In genomic region chr3:53157974-53158580, GRCh38 we compare ENCODE assay signal across 27 cellular contexts. TPM values are rescaled to one million over a fixed set of nuclear protein-coding genes. Genes with fewer than 3 reads are reported as not detected.
DNase-seq lines count a peak whose midpoint lies in the region; TF ChIP-seq lines count a peak whose summit lies in the region.
"Had no signal": no experiment of that assay in that cellular context is flagged by ENCODE, and none has a peak within 500 bp of the region (broad histone marks: within the 10 kb centered on the region; RNA-seq: fewer than 3 reads in every experiment).

No MANE protein-coding gene starts in this region.

- H3K36me3 ChIP-seq in colonic mucosa (no peaks in the 10 kb centered on the region), neural progenitor cell (no peaks in the 10 kb centered on the region), transverse colon (no peaks in the 10 kb centered on the region), Caco-2 (ENCODE audit: control insufficient read depth, insufficient read depth, low read length) (no peaks in the 10 kb centered on the region)
- H3K36me3 ChIP-seq: prostate gland had no signal

- H3K27me3 ChIP-seq in colonic mucosa (no peaks in the 10 kb centered on the region), neural progenitor cell (peaks cover 53% of the 10 kb centered on the region), transverse colon (peaks cover 3% of the 10 kb centered on the region), Caco-2 (replicated peaks; ENCODE audit: control insufficient read depth, insufficient read depth, low read length) (no peaks in the 10 kb centered on the region)
- H3K27me3 ChIP-seq: testis had no signal

- TF ChIP-seq CTCF in colonic mucosa (IDR thresholded peaks at IDR 0.05) (no peak), neural progenitor cell (IDR thresholded peaks at IDR 0.05) (no peak), transverse colon (IDR thresholded peaks at IDR 0.05) (no peak), Caco-2 (IDR thresholded peaks at IDR 0.05; ENCODE audit: insufficient read depth in 1 of 2, low read depth in 1 of 2, low read length in 1 of 2, severe bottlenecking in 1 of 2, unreplicated experiment in 1 of 2) (no peak)

- POLR2A ChIA-PET in activated CD4-positive, alpha-beta memory T cell treated with anti-CD3 and anti-CD28 coated beads, Interleukin-2, amount 10 ng/mL, durations not matched to agents 7 days and 5 days (lab: Charles Lee), result interaction anchor here (1.1 to 1.4 kb wide), 2 partner anchors 24 to 55 kb away, joined by 3 to 5 read pairs; no protein-coding TSS in a partner anchor
- POLR2A ChIA-PET in activated CD4-positive, alpha-beta memory T cell treated with anti-CD3 and anti-CD28 coated beads for 36 hours (lab: Charles Lee), result no interaction called here
- POLR2A ChIA-PET in Caco-2 (lab: Charles Lee), result no interaction called here

- peaks cover 9% of the 10 kb centered on the region for H3F3A ChIP-seq in neural progenitor cell (ENCODE audit: low read depth)

- no peak for TF ChIP-seq POLR2A in transverse colon (IDR thresholded peaks at IDR 0.05)

- H3K9me3 Mint-ChIP-seq in activated CD4-positive, alpha-beta memory T cell treated with anti-CD3 and anti-CD28 coated beads, Interleukin-2, amount 10 ng/mL, durations not matched to agents 7 days and 5 days, result no peaks in the 10 kb centered on the region
- H3K9me3 Mint-ChIP-seq in activated CD4-positive, alpha-beta memory T cell treated with anti-CD3 and anti-CD28 coated beads for 36 hours, result no peaks in the 10 kb centered on the region
- no peaks in the 10 kb centered on the region for H3K9me3 Mint-ChIP-seq in neural progenitor cell
- H3K9me3 Mint-ChIP-seq in Caco-2 (ENCODE audit: unreplicated experiment), result no peaks in the 10 kb centered on the region
- H3K9me3 Mint-ChIP-seq: activated CD8-positive, alpha-beta T cell treated with anti-CD3 and anti-CD28 coated beads for 36 hours; natural killer cell treated with Interleukin-12 subunit alpha and Interleukin-12 subunit beta and Interleukin-15 and Interleukin-18, amount 100 ng/mL, for 72 hours; T-helper 1 cell treated with Interleukin-12 subunit alpha and Interleukin-12 subunit beta and Interleukin-4 antibody, amounts not matched to agents 30 μg/mL and 1 μg/mL, for 36 hours had no signal

- peaks cover 15% of the 10 kb centered on the region for H3K4me1 Mint-ChIP-seq in activated CD4-positive, alpha-beta memory T cell treated with anti-CD3 and anti-CD28 coated beads, Interleukin-2, amount 10 ng/mL, durations not matched to agents 7 days and 5 days
- peaks cover 13% of the 10 kb centered on the region for H3K4me1 Mint-ChIP-seq in activated CD4-positive, alpha-beta memory T cell treated with anti-CD3 and anti-CD28 coated beads for 36 hours (ENCODE audit: low read depth)
- peaks cover 23% of the 10 kb centered on the region for H3K4me1 Mint-ChIP-seq in neural progenitor cell
- H3K4me1 Mint-ChIP-seq in Caco-2 (ENCODE audit: low read depth, unreplicated experiment), result peaks cover 30% of the 10 kb centered on the region

- peak overlapping the region in 1 of 2 donors; percentile 86 for H3K9ac ChIP-seq in colonic mucosa (ENCODE audit: low read depth in 2 of 2, low read length in 2 of 2)
- no peak overlapping the region for H3K9ac ChIP-seq in neural progenitor cell

- no peak overlapping the region for H2AFZ ChIP-seq in neural progenitor cell (replicated peaks)

- H3K4me3 ChIP-seq in colonic mucosa, result no peak overlapping the region
- H3K4me3 ChIP-seq in neural progenitor cell, result no peak overlapping the region
- no peak overlapping the region for H3K4me3 ChIP-seq in transverse colon
- no peak overlapping the region for H3K4me3 ChIP-seq in Caco-2 (ENCODE audit: low read depth, low read length)
- H3K4me3 ChIP-seq: prostate gland, testis had no signal

- CTCF ChIA-PET in activated CD4-positive, alpha-beta memory T cell treated with anti-CD3 and anti-CD28 coated beads, Interleukin-2, amount 10 ng/mL, durations not matched to agents 7 days and 5 days (lab: Charles Lee), result interaction anchor here (1.6 to 2.1 kb wide), 2 partner anchors 11 to 26 kb away, joined by 4 to 7 read pairs; no protein-coding TSS in a partner anchor
- CTCF ChIA-PET in activated CD4-positive, alpha-beta memory T cell treated with anti-CD3 and anti-CD28 coated beads for 36 hours (lab: Charles Lee), result interaction anchor here (0.6 to 3.4 kb wide), 4 partner anchors 23 to 48 kb away, joined by 3 to 25 read pairs (median 5); no protein-coding TSS in a partner anchor
- CTCF ChIA-PET in Caco-2 (lab: Charles Lee), result no interaction called here

- no peak overlapping the region for H3K4me2 ChIP-seq in neural progenitor cell

- H3K27ac Mint-ChIP-seq in activated CD4-positive, alpha-beta memory T cell treated with anti-CD3 and anti-CD28 coated beads, Interleukin-2, amount 10 ng/mL, durations not matched to agents 7 days and 5 days, result peak overlapping the region; percentile 17
- no peak overlapping the region for H3K27ac Mint-ChIP-seq in activated CD4-positive, alpha-beta memory T cell treated with anti-CD3 and anti-CD28 coated beads for 36 hours
- H3K27ac Mint-ChIP-seq in neural progenitor cell (no peak overlapping the region), Caco-2 (ENCODE audit: unreplicated experiment) (no peak overlapping the region)
- H3K27ac Mint-ChIP-seq: activated CD8-positive, alpha-beta T cell treated with anti-CD3 and anti-CD28 coated beads for 36 hours; activated naive CD8-positive, alpha-beta T cell; natural killer cell treated with Interleukin-12 subunit alpha and Interleukin-12 subunit beta and Interleukin-15 and Interleukin-18, amount 100 ng/mL, for 72 hours; T-helper 1 cell treated with Interleukin-12 subunit alpha and Interleukin-12 subunit beta and Interleukin-4 antibody, amounts not matched to agents 30 μg/mL and 1 μg/mL, for 36 hours had no signal

- no peaks in the 10 kb centered on the region for H4K20me1 ChIP-seq in neural progenitor cell (ENCODE audit: low read depth)

- H3K9me3 ChIP-seq in colonic mucosa (no peaks in the 10 kb centered on the region), neural progenitor cell (ENCODE audit: low read depth) (no peaks in the 10 kb centered on the region), transverse colon (no peaks in the 10 kb centered on the region), Caco-2 (no peaks in the 10 kb centered on the region)
- H3K9me3 ChIP-seq: prostate gland, testis had no signal

- H3K4me1 ChIP-seq in colonic mucosa (peaks cover 14% of the 10 kb centered on the region), neural progenitor cell (peaks cover 19% of the 10 kb centered on the region), transverse colon (peaks cover 20 to 82% (median 53%) of the 10 kb centered on the region in 4 donors), Caco-2 (peaks cover 34% of the 10 kb centered on the region)

- TF ChIP-seq EP300 in transverse colon (IDR thresholded peaks at IDR 0.05; ENCODE audit: low read depth), result no peak

- intact Hi-C loops in activated CD4-positive, alpha-beta memory T cell treated with anti-CD3 and anti-CD28 coated beads for 36 hours (cut with micrococcal nuclease), result no loop called here
- intact Hi-C loops in colonic mucosa (cut with DNase I) (no loop called here), transverse colon (cut with DNase I; ENCODE audit: low total_unique reads) (no loop called here), Caco-2 (cut with micrococcal nuclease; ENCODE audit: unreplicated experiment) (loop anchor here (5.0 kb wide), 2 partner anchors 39 to 109 kb away; no protein-coding TSS in a partner anchor)

- 66 to 100% methylated on average over 1 to 3 of the region's 3 CpGs for WGBS in transverse colon (ENCODE audit: low coverage in 1 of 2), 2 donors

- BruUV-seq in Caco-2 (replicated peaks; lab: Mats Ljungman, UMichigan), result no TSS peak

- H3K4me3 Mint-ChIP-seq in activated CD4-positive, alpha-beta memory T cell treated with anti-CD3 and anti-CD28 coated beads, Interleukin-2, amount 10 ng/mL, durations not matched to agents 7 days and 5 days, result no peak overlapping the region
- H3K4me3 Mint-ChIP-seq in activated CD4-positive, alpha-beta memory T cell treated with anti-CD3 and anti-CD28 coated beads for 36 hours, result no peak overlapping the region
- H3K4me3 Mint-ChIP-seq in neural progenitor cell (peak overlapping the region; percentile 41), Caco-2 (ENCODE audit: unreplicated experiment) (no peak overlapping the region)
- H3K4me3 Mint-ChIP-seq: activated CD8-positive, alpha-beta T cell treated with anti-CD3 and anti-CD28 coated beads for 36 hours; activated naive CD8-positive, alpha-beta T cell; natural killer cell treated with Interleukin-12 subunit alpha and Interleukin-12 subunit beta and Interleukin-15 and Interleukin-18, amount 100 ng/mL, for 72 hours; T-helper 1 cell treated with Interleukin-12 subunit alpha and Interleukin-12 subunit beta and Interleukin-4 antibody, amounts not matched to agents 30 μg/mL and 1 μg/mL, for 36 hours had no signal

- H3K27ac ChIP-seq in colonic mucosa, result peak overlapping the region; percentile 85
- no peak overlapping the region for H3K27ac ChIP-seq in neural progenitor cell
- peak overlapping the region; percentile 91 to 95 (median 94) for H3K27ac ChIP-seq in transverse colon
- H3K27ac ChIP-seq: RWPE1, testis had no signal

- no peak for DNase-seq in activated CD4-positive, alpha-beta memory T cell treated with anti-CD3 and anti-CD28 coated beads, Interleukin-2, amount 10 ng/mL, durations not matched to agents 7 days and 5 days
- no peak for DNase-seq in activated CD4-positive, alpha-beta memory T cell treated with anti-CD3 and anti-CD28 coated beads for 36 hours
- DNase-seq in colonic mucosa (no peak), neural progenitor cell (ENCODE audit: low spot score) (no peak), transverse colon (no peak), inferior parietal cortex (ENCODE audit: extremely low spot score) (no peak), NCI-H1436 (lab: John Stamatoyannopoulos, UW) (no peak), Caco-2 (no peak)
- DNase-seq: activated CD4-positive, CD25-positive, alpha-beta regulatory T cell treated with anti-CD3 and anti-CD28 coated beads, Interleukin-2, amount 50 U/mL, for 72 hours; activated CD8-positive, alpha-beta T cell treated with anti-CD3 and anti-CD28 coated beads for 36 hours; aorta; caudate nucleus; dermis blood vessel endothelial cell; H7; islet precursor cell; midbrain; NCI-H1436 treated with DMSO at 0.1 percent for 48 hours; NCI-H446; NCI-H774; stimulated activated CD4-positive, alpha-beta T cell treated with anti-CD3 and anti-CD28 coated beads, Interleukin-15, amount 100 ng/mL, for 24 hours; stimulated activated naive CD4-positive, alpha-beta T cell; testis had no signal

- in situ Hi-C loops in transverse colon (cut with MboI; ENCODE audit: low pct_ligation_motif_present in 1 of 4, low pct_unique_long_range_greater_than_20kb in 1 of 4, low sequenced_read_pairs in 3 of 4), result no loop called here

- peaks cover 44% of the 10 kb centered on the region for H3K27me3 Mint-ChIP-seq in activated CD4-positive, alpha-beta memory T cell treated with anti-CD3 and anti-CD28 coated beads, Interleukin-2, amount 10 ng/mL, durations not matched to agents 7 days and 5 days
- peaks cover 32% of the 10 kb centered on the region for H3K27me3 Mint-ChIP-seq in activated CD4-positive, alpha-beta memory T cell treated with anti-CD3 and anti-CD28 coated beads for 36 hours
- H3K27me3 Mint-ChIP-seq in neural progenitor cell (ENCODE audit: insufficient read depth, low read depth), result peaks cover 49% of the 10 kb centered on the region
- H3K27me3 Mint-ChIP-seq in Caco-2 (ENCODE audit: insufficient read depth, unreplicated experiment), result no peaks in the 10 kb centered on the region

- H3K36me3 Mint-ChIP-seq in activated CD4-positive, alpha-beta memory T cell treated with anti-CD3 and anti-CD28 coated beads, Interleukin-2, amount 10 ng/mL, durations not matched to agents 7 days and 5 days (ENCODE audit: low read depth), result no peaks in the 10 kb centered on the region
- H3K36me3 Mint-ChIP-seq in activated CD4-positive, alpha-beta memory T cell treated with anti-CD3 and anti-CD28 coated beads for 36 hours, result no peaks in the 10 kb centered on the region
- H3K36me3 Mint-ChIP-seq in neural progenitor cell (peaks cover 2% of the 10 kb centered on the region), Caco-2 (ENCODE audit: insufficient read depth, unreplicated experiment) (peaks cover 6% of the 10 kb centered on the region)
- H3K36me3 Mint-ChIP-seq: activated naive CD8-positive, alpha-beta T cell; natural killer cell treated with Interleukin-12 subunit alpha and Interleukin-12 subunit beta and Interleukin-15 and Interleukin-18, amount 100 ng/mL, for 72 hours had no signal

- no peaks in the 10 kb centered on the region for H3K79me2 ChIP-seq in neural progenitor cell (ENCODE audit: low read depth)

RNA-seq across cellular contexts. Expression of gene PRKCD, which starts 2.9 kb away (rescaled TPM):
- total RNA-seq in activated CD4-positive, alpha-beta memory T cell treated with anti-CD3 and anti-CD28 coated beads, Interleukin-2, amount 10 ng/mL, durations not matched to agents 7 days and 5 days, result 10 to 100 TPM; 23.4 to 24.8 TPM
- 10 to 100 TPM; 23.8 to 25.9 TPM for total RNA-seq in activated CD4-positive, alpha-beta memory T cell treated with anti-CD3 and anti-CD28 coated beads for 36 hours
- total RNA-seq in colonic mucosa (10 to 100 TPM; 58.9 to 75.0 TPM), neural progenitor cell (ENCODE audit: low replicate concordance) (4.9 and 8.9 TPM in 2 replicates), transverse colon (10 to 100 TPM; 43.8 to 78.9 (median 55.9) TPM), Caco-2 (2022) (30.9 and 31.5 TPM in 2 replicates)

RNA-seq across cellular contexts. Expression of gene RFT1, which starts 27.8 kb away (rescaled TPM):
- 10 to 100 TPM; 26.4 to 27.6 TPM for total RNA-seq in activated CD4-positive, alpha-beta memory T cell treated with anti-CD3 and anti-CD28 coated beads, Interleukin-2, amount 10 ng/mL, durations not matched to agents 7 days and 5 days
- 10 to 100 TPM; 35.0 to 38.2 TPM for total RNA-seq in activated CD4-positive, alpha-beta memory T cell treated with anti-CD3 and anti-CD28 coated beads for 36 hours
- total RNA-seq in colonic mucosa, result 10 to 100 TPM; 15.3 to 30.4 TPM
- 17.0 and 17.2 TPM in 2 replicates for total RNA-seq in neural progenitor cell (ENCODE audit: low replicate concordance)
- 10 to 100 TPM in 1 of 4 donors, 1 to 10 TPM in 3; 2.2 to 10.3 (median 8.5) TPM for total RNA-seq in transverse colon
- total RNA-seq in Caco-2 (2022), result 33.1 and 35.7 TPM in 2 replicates
